In genomic region chr1:110150330-110151174, GRCh38 we compare ENCODE assay signal across 8 cellular contexts. TPM values are rescaled to one million over a fixed set of nuclear protein-coding genes. Genes with fewer than 3 reads are reported as not detected.
DNase-seq lines count a peak whose midpoint lies in the region; ATAC-seq and TF ChIP-seq lines count a peak whose summit lies in the region.

Gene SLC6A17, plus strand, starts transcription at chr1:110150494. Its CDS starts 16,436 bp downstream, at chr1:110166930.

- H3K9me3 ChIP-seq in neural cell (ENCODE audit: low read length) (no peaks in the 10 kb centered on the region), Peyer's patch (no peaks in the 10 kb centered on the region)

- H2AFZ ChIP-seq in neural cell (ENCODE audit: low read depth, low read length): peak within 1 kb of the TSS; percentile 4

- H3K36me3 ChIP-seq in neural cell (ENCODE audit: insufficient read depth, low read length) (no peaks in the 10 kb centered on the region), Peyer's patch (no peaks in the 10 kb centered on the region)

- no peaks in the 10 kb centered on the region for H3K79me2 ChIP-seq in neural cell (replicated peaks; ENCODE audit: insufficient read depth, low read length)

- peaks cover 0 to 62% (median 16%) of the 10 kb centered on the region in 45 donors for H3K27me3 ChIP-seq in dorsolateral prefrontal cortex
- peaks cover 90% of the 10 kb centered on the region for H3K27me3 ChIP-seq in neural cell (ENCODE audit: insufficient read depth, low read depth, low read length)
- H3K27me3 ChIP-seq in Peyer's patch: peaks cover 0 to 14% of the 10 kb centered on the region in 2 donors

- peak within 1 kb of the TSS; percentile 14 to 75 (median 61) for H3K4me3 ChIP-seq in dorsolateral prefrontal cortex
- peak within 1 kb of the TSS; percentile 86 for H3K4me3 ChIP-seq in neural cell (ENCODE audit: low read length)
- peak within 1 kb of the TSS in 1 of 4 donors; percentile 19 for H3K4me3 ChIP-seq in Peyer's patch

- TF ChIP-seq CTCF in dorsolateral prefrontal cortex (IDR thresholded peaks at IDR 0.05 in 54 of 56, conservative IDR thresholded peaks at IDR 0.05 in 2 of 56; ENCODE audit: low read depth in 1 of 56, partially characterized antibody in 56 of 56) (peak in 3 of 56 donors; percentile 9 to 33 (median 10)), neural cell (IDR thresholded peaks at IDR 0.05; ENCODE audit: poor library complexity, severe bottlenecking) (peak; percentile 54), Peyer's patch (IDR thresholded peaks at IDR 0.05) (no peak)

- TF ChIP-seq POLR2A in Peyer's patch (IDR thresholded peaks at IDR 0.05): no peak

- intact Hi-C loops in dorsolateral prefrontal cortex (cut with DNase I): no loop called here

- peak within 1 kb of the TSS; percentile 64 for H3K9ac ChIP-seq in neural cell (ENCODE audit: low read length)

- peak; percentile 52 for TF ChIP-seq RAD21 in neural cell (conservative IDR thresholded peaks at IDR 0.05)

- TF ChIP-seq EP300 in neural cell (conservative IDR thresholded peaks at IDR 0.05; ENCODE audit: poor library complexity, severe bottlenecking): peak; percentile 11

- DNase-seq in NCI-H524 (lab: John Stamatoyannopoulos, UW): peak; percentile 9 to 50
- no peak for DNase-seq in NCI-H524 treated with DMSO at 0.1 percent for 48 hours (lab: John Stamatoyannopoulos, UW)
- peak; percentile 7 for DNase-seq in RPMI8226
- peak in 9 of 10 donors; percentile 46 to 87 (median 79) for DNase-seq in dorsolateral prefrontal cortex
- no peak for DNase-seq in HuH-7 (ENCODE audit: low spot score)
- DNase-seq in Peyer's patch: no peak

- peaks cover 0 to 11% (median 4%) of the 10 kb centered on the region in 4 donors for H3K4me1 ChIP-seq in Peyer's patch

- no peak for ATAC-seq in GM21367 (IDR thresholded peaks at IDR 0.05; ENCODE audit: unreplicated experiment)

- H3K9me2 ChIP-seq in neural cell (ENCODE audit: insufficient read depth, low read length): no peaks in the 10 kb centered on the region

- H3F3A ChIP-seq in neural cell (ENCODE audit: insufficient read depth, low read length, poor library complexity, severe bottlenecking): no peaks in the 10 kb centered on the region

- H3K4me2 ChIP-seq in neural cell (ENCODE audit: low read length): peak within 1 kb of the TSS; percentile 91

- no peaks in the 10 kb centered on the region for H4K20me1 ChIP-seq in neural cell (ENCODE audit: insufficient read depth)

- H3K27ac ChIP-seq in dorsolateral prefrontal cortex (peak within 1 kb of the TSS in 58 of 59 donors; percentile 12 to 93 (median 84)), neural cell (ENCODE audit: low read length) (peak within 1 kb of the TSS; percentile 34), Peyer's patch (no peak within 1 kb of the TSS)

TF ChIP-seq in neural cell, 6 proteins besides CTCF, POLR2A, EP300 and RAD21:
- TF ChIP-seq MXI1 (conservative IDR thresholded peaks at IDR 0.05; ENCODE audit: poor library complexity, severe bottlenecking) (peak; percentile 50), SMC3 (conservative IDR thresholded peaks at IDR 0.05; ENCODE audit: poor library complexity) (peak; percentile 50), TAF1 (IDR thresholded peaks at IDR 0.05; ENCODE audit: low read depth) (no peak), POLR2AphosphoS5 (IDR thresholded peaks at IDR 0.05) (peak; percentile 66), REST (IDR thresholded peaks at IDR 0.05; ENCODE audit: borderline replicate concordance) (peak; percentile 15), EZH2 (IDR thresholded peaks at IDR 0.05; ENCODE audit: borderline replicate concordance, insufficient read depth, low read length, poor library complexity, severe bottlenecking) (no peak)

RNA-seq across cellular contexts. Expression of gene SLC6A17, which starts in this region (rescaled TPM):
- 100 to 1,000 TPM in 89 of 120 experiments, 10 to 100 TPM in 31; 37.5 to 182 (median 122) TPM for total RNA-seq in dorsolateral prefrontal cortex
- 3.5 TPM in 2 replicates for polyA plus RNA-seq in neural cell
- polyA minus RNA-seq in neural cell: 8.8 and 11.2 TPM in 2 replicates
- total RNA-seq in Peyer's patch: under 1 TPM in 2 of 4 donors, not detected in 2; 0.13 to 0.28 TPM

Comparison
In these comparisons a context has a peak if more than half of its experiments do, and no peak if none do; other contexts are left out.
1. RNA of gene SLC6A17 (total RNA-seq): 37.5 to 182 TPM in dorsolateral prefrontal cortex; 0.13 to 0.28 TPM in Peyer's patch; every median in the first group is over 10 times any median in the second.
2. DNase-seq: peak in NCI-H524 (2 of 2), RPMI8226 (single experiment) and dorsolateral prefrontal cortex (9 of 10); none in NCI-H524 treated with DMSO at 0.1 percent for 48 hours (single experiment), HuH-7 (single experiment) and Peyer's patch (0 of 3).
3. H3K27ac ChIP-seq: peak in dorsolateral prefrontal cortex (58 of 59) and neural cell (single experiment); none in Peyer's patch (0 of 4).